Comparison of ENCODE assay signal across 1 cellular context in the genomic region with DNA sequence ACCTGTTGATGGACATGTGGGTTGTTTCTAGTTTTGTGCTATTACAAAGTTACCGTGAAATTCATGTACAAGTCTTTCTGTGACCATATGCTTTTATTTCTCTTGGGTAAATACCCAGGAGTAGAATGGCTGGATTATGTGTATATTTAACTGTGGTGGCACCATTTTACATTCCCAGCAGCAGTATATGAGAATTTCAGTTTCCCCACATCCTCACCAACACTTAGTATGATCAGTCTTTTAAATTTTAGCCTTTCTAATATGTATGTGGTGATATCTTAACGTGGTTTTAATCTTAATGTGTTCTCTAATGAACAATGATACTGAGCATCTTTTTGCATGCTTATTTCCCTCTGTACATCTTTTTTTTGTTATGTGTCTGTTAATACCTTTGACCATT.
A peak's percentile ranks its signal among the peaks of the same experiment; 100 is the strongest.
TF ChIP-seq lines count a peak whose summit lies in the region.

No MANE protein-coding gene starts in this region.

TF ChIP-seq in K562, 482 proteins besides CTCF, POLR2A, EP300 and RAD21 (continued from another document):
- TF ChIP-seq CREB5 (CRISPR knock-in tag; IDR thresholded peaks at IDR 0.05) (no peak), RBM25 (IDR thresholded peaks at IDR 0.05; ENCODE audit: low read depth, low read length, severe bottlenecking) (peak; percentile 87), FOXK2 (conservative IDR thresholded peaks at IDR 0.05 in 1 of 2, IDR thresholded peaks at IDR 0.05 in 1 of 2; ENCODE audit: low read depth in 2 of 2) (no peak), ZNF23 (CRISPR knock-in tag; IDR thresholded peaks at IDR 0.05) (no peak), HDGF (IDR thresholded peaks at IDR 0.05) (no peak), ZNF184 (CRISPR knock-in tag; IDR thresholded peaks at IDR 0.05) (peak; percentile 95), KDM1A (IDR thresholded peaks at IDR 0.05) (peak in 1 of 2 experiments; percentile 37; a peak in 1 of 4 replicates), MIER1 (IDR thresholded peaks at IDR 0.05; ENCODE audit: low read depth) (no peak), HLTF (IDR thresholded peaks at IDR 0.05) (0 out of 2 replicates have a peak, but pooled peaks have one; percentile 33), RFX1 (IDR thresholded peaks at IDR 0.05) (no peak), PHTF2 (CRISPR knock-in tag; IDR thresholded peaks at IDR 0.05) (no peak), HOXB6 (CRISPR knock-in tag; IDR thresholded peaks at IDR 0.05; ENCODE audit: borderline replicate concordance) (no peak), BCOR (IDR thresholded peaks at IDR 0.05) (0 out of 2 replicates have a peak, but pooled peaks have one; percentile 26), ZNF695 (CRISPR knock-in tag; IDR thresholded peaks at IDR 0.05) (no peak), ZNF239 (CRISPR knock-in tag; IDR thresholded peaks at IDR 0.05) (no peak), NCOR1 (IDR thresholded peaks at IDR 0.05) (no peak)
- TF ChIP-seq, protein P1, sequence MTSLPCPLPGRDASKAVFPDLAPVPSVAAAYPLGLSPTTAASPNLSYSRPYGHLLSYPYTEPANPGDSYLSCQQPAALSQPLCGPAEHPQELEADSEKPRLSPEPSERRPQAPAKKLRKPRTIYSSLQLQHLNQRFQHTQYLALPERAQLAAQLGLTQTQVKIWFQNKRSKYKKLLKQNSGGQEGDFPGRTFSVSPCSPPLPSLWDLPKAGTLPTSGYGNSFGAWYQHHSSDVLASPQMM (CRISPR knock-in tag; IDR thresholded peaks at IDR 0.05): no peak
- TF ChIP-seq, protein P2, sequence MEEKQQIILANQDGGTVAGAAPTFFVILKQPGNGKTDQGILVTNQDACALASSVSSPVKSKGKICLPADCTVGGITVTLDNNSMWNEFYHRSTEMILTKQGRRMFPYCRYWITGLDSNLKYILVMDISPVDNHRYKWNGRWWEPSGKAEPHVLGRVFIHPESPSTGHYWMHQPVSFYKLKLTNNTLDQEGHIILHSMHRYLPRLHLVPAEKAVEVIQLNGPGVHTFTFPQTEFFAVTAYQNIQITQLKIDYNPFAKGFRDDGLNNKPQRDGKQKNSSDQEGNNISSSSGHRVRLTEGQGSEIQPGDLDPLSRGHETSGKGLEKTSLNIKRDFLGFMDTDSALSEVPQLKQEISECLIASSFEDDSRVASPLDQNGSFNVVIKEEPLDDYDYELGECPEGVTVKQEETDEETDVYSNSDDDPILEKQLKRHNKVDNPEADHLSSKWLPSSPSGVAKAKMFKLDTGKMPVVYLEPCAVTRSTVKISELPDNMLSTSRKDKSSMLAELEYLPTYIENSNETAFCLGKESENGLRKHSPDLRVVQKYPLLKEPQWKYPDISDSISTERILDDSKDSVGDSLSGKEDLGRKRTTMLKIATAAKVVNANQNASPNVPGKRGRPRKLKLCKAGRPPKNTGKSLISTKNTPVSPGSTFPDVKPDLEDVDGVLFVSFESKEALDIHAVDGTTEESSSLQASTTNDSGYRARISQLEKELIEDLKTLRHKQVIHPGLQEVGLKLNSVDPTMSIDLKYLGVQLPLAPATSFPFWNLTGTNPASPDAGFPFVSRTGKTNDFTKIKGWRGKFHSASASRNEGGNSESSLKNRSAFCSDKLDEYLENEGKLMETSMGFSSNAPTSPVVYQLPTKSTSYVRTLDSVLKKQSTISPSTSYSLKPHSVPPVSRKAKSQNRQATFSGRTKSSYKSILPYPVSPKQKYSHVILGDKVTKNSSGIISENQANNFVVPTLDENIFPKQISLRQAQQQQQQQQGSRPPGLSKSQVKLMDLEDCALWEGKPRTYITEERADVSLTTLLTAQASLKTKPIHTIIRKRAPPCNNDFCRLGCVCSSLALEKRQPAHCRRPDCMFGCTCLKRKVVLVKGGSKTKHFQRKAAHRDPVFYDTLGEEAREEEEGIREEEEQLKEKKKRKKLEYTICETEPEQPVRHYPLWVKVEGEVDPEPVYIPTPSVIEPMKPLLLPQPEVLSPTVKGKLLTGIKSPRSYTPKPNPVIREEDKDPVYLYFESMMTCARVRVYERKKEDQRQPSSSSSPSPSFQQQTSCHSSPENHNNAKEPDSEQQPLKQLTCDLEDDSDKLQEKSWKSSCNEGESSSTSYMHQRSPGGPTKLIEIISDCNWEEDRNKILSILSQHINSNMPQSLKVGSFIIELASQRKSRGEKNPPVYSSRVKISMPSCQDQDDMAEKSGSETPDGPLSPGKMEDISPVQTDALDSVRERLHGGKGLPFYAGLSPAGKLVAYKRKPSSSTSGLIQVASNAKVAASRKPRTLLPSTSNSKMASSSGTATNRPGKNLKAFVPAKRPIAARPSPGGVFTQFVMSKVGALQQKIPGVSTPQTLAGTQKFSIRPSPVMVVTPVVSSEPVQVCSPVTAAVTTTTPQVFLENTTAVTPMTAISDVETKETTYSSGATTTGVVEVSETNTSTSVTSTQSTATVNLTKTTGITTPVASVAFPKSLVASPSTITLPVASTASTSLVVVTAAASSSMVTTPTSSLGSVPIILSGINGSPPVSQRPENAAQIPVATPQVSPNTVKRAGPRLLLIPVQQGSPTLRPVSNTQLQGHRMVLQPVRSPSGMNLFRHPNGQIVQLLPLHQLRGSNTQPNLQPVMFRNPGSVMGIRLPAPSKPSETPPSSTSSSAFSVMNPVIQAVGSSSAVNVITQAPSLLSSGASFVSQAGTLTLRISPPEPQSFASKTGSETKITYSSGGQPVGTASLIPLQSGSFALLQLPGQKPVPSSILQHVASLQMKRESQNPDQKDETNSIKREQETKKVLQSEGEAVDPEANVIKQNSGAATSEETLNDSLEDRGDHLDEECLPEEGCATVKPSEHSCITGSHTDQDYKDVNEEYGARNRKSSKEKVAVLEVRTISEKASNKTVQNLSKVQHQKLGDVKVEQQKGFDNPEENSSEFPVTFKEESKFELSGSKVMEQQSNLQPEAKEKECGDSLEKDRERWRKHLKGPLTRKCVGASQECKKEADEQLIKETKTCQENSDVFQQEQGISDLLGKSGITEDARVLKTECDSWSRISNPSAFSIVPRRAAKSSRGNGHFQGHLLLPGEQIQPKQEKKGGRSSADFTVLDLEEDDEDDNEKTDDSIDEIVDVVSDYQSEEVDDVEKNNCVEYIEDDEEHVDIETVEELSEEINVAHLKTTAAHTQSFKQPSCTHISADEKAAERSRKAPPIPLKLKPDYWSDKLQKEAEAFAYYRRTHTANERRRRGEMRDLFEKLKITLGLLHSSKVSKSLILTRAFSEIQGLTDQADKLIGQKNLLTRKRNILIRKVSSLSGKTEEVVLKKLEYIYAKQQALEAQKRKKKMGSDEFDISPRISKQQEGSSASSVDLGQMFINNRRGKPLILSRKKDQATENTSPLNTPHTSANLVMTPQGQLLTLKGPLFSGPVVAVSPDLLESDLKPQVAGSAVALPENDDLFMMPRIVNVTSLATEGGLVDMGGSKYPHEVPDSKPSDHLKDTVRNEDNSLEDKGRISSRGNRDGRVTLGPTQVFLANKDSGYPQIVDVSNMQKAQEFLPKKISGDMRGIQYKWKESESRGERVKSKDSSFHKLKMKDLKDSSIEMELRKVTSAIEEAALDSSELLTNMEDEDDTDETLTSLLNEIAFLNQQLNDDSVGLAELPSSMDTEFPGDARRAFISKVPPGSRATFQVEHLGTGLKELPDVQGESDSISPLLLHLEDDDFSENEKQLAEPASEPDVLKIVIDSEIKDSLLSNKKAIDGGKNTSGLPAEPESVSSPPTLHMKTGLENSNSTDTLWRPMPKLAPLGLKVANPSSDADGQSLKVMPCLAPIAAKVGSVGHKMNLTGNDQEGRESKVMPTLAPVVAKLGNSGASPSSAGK (IDR thresholded peaks at IDR 0.05): no peak
- TF ChIP-seq, protein P3, sequence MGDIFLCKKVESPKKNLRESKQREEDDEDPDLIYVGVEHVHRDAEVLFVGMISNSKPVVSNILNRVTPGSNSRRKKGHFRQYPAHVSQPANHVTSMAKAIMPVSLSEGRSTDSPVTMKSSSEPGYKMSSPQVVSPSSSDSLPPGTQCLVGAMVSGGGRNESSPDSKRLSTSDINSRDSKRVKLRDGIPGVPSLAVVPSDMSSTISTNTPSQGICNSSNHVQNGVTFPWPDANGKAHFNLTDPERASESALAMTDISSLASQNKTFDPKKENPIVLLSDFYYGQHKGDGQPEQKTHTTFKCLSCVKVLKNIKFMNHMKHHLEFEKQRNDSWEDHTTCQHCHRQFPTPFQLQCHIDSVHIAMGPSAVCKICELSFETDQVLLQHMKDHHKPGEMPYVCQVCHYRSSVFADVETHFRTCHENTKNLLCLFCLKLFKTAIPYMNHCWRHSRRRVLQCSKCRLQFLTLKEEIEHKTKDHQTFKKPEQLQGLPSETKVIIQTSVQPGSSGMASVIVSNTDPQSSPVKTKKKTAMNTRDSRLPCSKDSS (IDR thresholded peaks at IDR 0.05; ENCODE audit: low read depth, partially characterized antibody): no peak
- TF ChIP-seq, protein P4, sequence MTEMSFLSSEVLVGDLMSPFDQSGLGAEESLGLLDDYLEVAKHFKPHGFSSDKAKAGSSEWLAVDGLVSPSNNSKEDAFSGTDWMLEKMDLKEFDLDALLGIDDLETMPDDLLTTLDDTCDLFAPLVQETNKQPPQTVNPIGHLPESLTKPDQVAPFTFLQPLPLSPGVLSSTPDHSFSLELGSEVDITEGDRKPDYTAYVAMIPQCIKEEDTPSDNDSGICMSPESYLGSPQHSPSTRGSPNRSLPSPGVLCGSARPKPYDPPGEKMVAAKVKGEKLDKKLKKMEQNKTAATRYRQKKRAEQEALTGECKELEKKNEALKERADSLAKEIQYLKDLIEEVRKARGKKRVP (CRISPR knock-in tag; IDR thresholded peaks at IDR 0.05): no peak
- TF ChIP-seq, protein P5, sequence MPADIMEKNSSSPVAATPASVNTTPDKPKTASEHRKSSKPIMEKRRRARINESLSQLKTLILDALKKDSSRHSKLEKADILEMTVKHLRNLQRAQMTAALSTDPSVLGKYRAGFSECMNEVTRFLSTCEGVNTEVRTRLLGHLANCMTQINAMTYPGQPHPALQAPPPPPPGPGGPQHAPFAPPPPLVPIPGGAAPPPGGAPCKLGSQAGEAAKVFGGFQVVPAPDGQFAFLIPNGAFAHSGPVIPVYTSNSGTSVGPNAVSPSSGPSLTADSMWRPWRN (IDR thresholded peaks at IDR 0.05; ENCODE audit: low read depth): no peak
